12 cellular contexts compared by ENCODE assay signal in the genomic region with DNA sequence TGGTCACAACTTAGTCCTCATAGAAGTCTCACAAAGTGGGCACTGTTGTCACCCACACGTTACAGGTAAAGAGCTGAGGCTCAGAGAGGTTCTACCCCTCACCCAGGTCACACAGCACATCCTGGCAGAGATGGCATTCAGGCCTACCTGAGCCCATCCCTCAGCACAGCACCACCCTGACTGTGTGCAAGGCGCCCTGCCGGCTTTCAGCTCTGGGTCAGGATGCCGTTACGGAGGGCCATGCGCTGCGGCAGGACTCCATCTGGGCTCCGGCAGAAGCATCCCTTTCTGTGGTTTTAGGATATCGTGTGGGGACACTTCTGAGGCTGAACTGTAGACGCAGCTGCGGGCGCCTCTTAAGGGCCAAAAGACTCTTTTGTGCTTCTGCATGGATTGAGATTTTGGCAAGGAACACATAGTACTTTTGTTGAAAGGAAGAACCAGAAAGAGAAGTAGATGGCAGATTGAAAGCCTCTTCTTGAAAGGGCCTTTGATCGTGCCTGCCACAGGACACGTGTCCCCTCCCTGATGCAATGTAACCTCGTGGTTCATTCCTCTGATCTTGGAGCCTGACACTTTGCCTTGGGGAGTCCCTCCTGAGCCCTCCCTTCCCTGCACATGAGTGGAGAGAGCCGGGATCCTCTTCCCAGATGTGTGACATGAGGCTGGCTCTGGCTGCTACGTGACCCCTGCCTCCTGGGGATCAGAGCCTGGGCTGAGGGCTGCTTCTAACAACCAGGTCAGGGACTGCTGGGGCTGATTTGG. TPM values are rescaled to one million over a fixed set of nuclear protein-coding genes. Genes with fewer than 3 reads are reported as not detected.
A peak's percentile ranks its signal among the peaks of the same experiment; 100 is the strongest.
DNase-seq lines count a peak whose midpoint lies in the region; ATAC-seq and TF ChIP-seq lines count a peak whose summit lies in the region.
"Had no signal": no experiment of that assay in that cellular context is flagged by ENCODE, and none has a peak within 500 bp of the region (broad histone marks: within the 10 kb centered on the region; RNA-seq: fewer than 3 reads in every experiment).

No MANE protein-coding gene starts in this region.

- no peaks in the 10 kb centered on the region for H3K27me3 ChIP-seq in aorta (ENCODE audit: control insufficient read depth in 1 of 2, insufficient read depth in 2 of 2, low read length in 1 of 2)
- H3K27me3 ChIP-seq: upper lobe of left lung had no signal

- POLR2A ChIA-PET in HEK293 (lab: Yijun Ruan, JAX), result no interaction called here

- intact Hi-C loops in posterior vena cava (cut with DNase I) (no loop called here), aorta (cut with DNase I) (no loop called here)

- ATAC-seq in HG03378 (IDR thresholded peaks at IDR 0.05; ENCODE audit: unreplicated experiment) (no peak), aorta (ENCODE audit: low FRiP score) (no peak)
- ATAC-seq: psoas muscle had no signal

- H3K4me3 ChIP-seq in HEK293 (ENCODE audit: low read depth, low read length) (no peak overlapping the region), aorta (ENCODE audit: low read length in 2 of 2) (no peak overlapping the region)
- H3K4me3 ChIP-seq: psoas muscle, SK-N-MC, upper lobe of left lung had no signal

- H3K4me3 Mint-ChIP-seq in activated naive CD8-positive, alpha-beta T cell treated with anti-CD3 and anti-CD28 coated beads for 36 hours, result peak overlapping the region; percentile 36

- H3K9me3 ChIP-seq in HEK293 (ENCODE audit: control insufficient read depth, insufficient read depth, low read depth, low read length) (no peaks in the 10 kb centered on the region), aorta (ENCODE audit: control insufficient read depth, low read length) (no peaks in the 10 kb centered on the region)
- H3K9me3 ChIP-seq: psoas muscle, upper lobe of left lung had no signal

- H3K36me3 ChIP-seq in HEK293 (ENCODE audit: control insufficient read depth in 2 of 2, insufficient read depth in 1 of 2, low read length in 2 of 2), result peaks cover 0 to 21% of the 10 kb centered on the region in 2 experiments; a peak in 2 of 3 replicates
- H3K36me3 ChIP-seq in aorta (ENCODE audit: control insufficient read depth in 1 of 2, insufficient read depth in 2 of 2, low read length in 1 of 2), result peaks cover 0 to 8% of the 10 kb centered on the region in 2 donors

- H3K27ac ChIP-seq in HEK293 (ENCODE audit: extremely low read depth, low read depth, low read length) (no peak overlapping the region), aorta (ENCODE audit: low read depth in 1 of 2, low read length in 2 of 2) (no peak overlapping the region)
- H3K27ac ChIP-seq: psoas muscle, SK-N-MC had no signal

- H3K36me3 Mint-ChIP-seq in activated naive CD8-positive, alpha-beta T cell treated with anti-CD3 and anti-CD28 coated beads for 36 hours, result peaks cover 42% of the 10 kb centered on the region

- H3K4me1 ChIP-seq in HEK293 (ENCODE audit: control insufficient read depth, insufficient read depth, low read length) (no peaks in the 10 kb centered on the region), aorta (ENCODE audit: control insufficient read depth in 1 of 2, insufficient read depth in 2 of 2, low read length in 2 of 2) (no peaks in the 10 kb centered on the region)
- H3K4me1 ChIP-seq: psoas muscle, upper lobe of left lung had no signal

- DNase-seq in activated CD4-positive, alpha-beta T cell treated with anti-CD3 and anti-CD28 coated beads for 4 hours, result peak; percentile 56 to 57
- DNase-seq in activated naive CD8-positive, alpha-beta T cell treated with anti-CD3 and anti-CD28 coated beads for 36 hours, result peak; percentile 54
- peak; percentile 67 for DNase-seq in posterior vena cava (ENCODE audit: low spot score)
- DNase-seq in aorta, result no peak
- DNase-seq in NCI-H2196 treated with DMSO at 0.1 percent for 48 hours (lab: John Stamatoyannopoulos, UW; ENCODE audit: unreplicated experiment), result no peak
- no peak for DNase-seq in NCI-H510A (lab: John Stamatoyannopoulos, UW)
- DNase-seq: NCI-H526 had no signal

- H3K9me3 Mint-ChIP-seq in activated naive CD8-positive, alpha-beta T cell treated with anti-CD3 and anti-CD28 coated beads for 36 hours, result no peaks in the 10 kb centered on the region

- no peaks in the 10 kb centered on the region for H3K27me3 Mint-ChIP-seq in activated naive CD8-positive, alpha-beta T cell treated with anti-CD3 and anti-CD28 coated beads for 36 hours

- peak overlapping the region; percentile 92 for H3K27ac Mint-ChIP-seq in activated naive CD8-positive, alpha-beta T cell treated with anti-CD3 and anti-CD28 coated beads for 36 hours

- H3K4me1 Mint-ChIP-seq in activated naive CD8-positive, alpha-beta T cell treated with anti-CD3 and anti-CD28 coated beads for 36 hours, result peaks cover 67% of the 10 kb centered on the region

- no peak for TF ChIP-seq CTCF in HEK293 (tag by site-specific recombination; IDR thresholded peaks at IDR 0.05)

- CTCF ChIA-PET in HEK293 (lab: Yijun Ruan, JAX), result interaction anchor here (0.6 kb wide), 1 partner anchor 58 kb away, joined by 4 read pairs; no protein-coding TSS in a partner anchor

- 74 to 76% methylated on average over 17 of the region's 17 CpGs for WGBS in aorta, 2 donors

TF ChIP-seq in HEK293, 187 proteins besides CTCF, POLR2A, EP300 and RAD21:
- TF ChIP-seq, protein P1, sequence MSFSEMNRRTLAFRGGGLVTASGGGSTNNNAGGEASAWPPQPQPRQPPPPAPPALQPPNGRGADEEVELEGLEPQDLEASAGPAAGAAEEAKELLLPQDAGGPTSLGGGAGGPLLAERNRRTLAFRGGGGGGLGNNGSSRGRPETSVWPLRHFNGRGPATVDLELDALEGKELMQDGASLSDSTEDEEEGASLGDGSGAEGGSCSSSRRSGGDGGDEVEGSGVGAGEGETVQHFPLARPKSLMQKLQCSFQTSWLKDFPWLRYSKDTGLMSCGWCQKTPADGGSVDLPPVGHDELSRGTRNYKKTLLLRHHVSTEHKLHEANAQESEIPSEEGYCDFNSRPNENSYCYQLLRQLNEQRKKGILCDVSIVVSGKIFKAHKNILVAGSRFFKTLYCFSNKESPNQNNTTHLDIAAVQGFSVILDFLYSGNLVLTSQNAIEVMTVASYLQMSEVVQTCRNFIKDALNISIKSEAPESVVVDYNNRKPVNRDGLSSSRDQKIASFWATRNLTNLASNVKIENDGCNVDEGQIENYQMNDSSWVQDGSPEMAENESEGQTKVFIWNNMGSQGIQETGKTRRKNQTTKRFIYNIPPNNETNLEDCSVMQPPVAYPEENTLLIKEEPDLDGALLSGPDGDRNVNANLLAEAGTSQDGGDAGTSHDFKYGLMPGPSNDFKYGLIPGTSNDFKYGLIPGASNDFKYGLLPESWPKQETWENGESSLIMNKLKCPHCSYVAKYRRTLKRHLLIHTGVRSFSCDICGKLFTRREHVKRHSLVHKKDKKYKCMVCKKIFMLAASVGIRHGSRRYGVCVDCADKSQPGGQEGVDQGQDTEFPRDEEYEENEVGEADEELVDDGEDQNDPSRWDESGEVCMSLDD (tag by site-specific recombination; IDR thresholded peaks at IDR 0.05), result no peak
- TF ChIP-seq ZNF768 (tag by site-specific recombination; IDR thresholded peaks at IDR 0.05) (0 out of 2 replicates have a peak, but pooled peaks have one; percentile 24), TRIM28 (IDR thresholded peaks at IDR 0.05; ENCODE audit: borderline replicate concordance, low read length) (no peak), ZNF623 (tag by site-specific recombination; IDR thresholded peaks at IDR 0.05) (peak; percentile 38)

RNA-seq across cellular contexts. Expression of a gene that starts 31.3 kb away (rescaled TPM):
- 10 to 100 TPM; 51.1 to 55.4 TPM for total RNA-seq in activated naive CD8-positive, alpha-beta T cell treated with anti-CD3 and anti-CD28 coated beads for 36 hours
- total RNA-seq in posterior vena cava (10 to 100 TPM; 25.8 to 26.0 TPM), aorta (10 to 100 TPM; 36.4 to 54.2 TPM)
- polyA plus RNA-seq in aorta, result 100 to 1,000 TPM in 1 of 2 donors, 10 to 100 TPM in 1; 15.9 to 108 TPM

RNA-seq across cellular contexts. Expression of a gene that starts 31.5 kb away (rescaled TPM):
- 10 to 100 TPM; 66.3 to 68.2 TPM for total RNA-seq in activated naive CD8-positive, alpha-beta T cell treated with anti-CD3 and anti-CD28 coated beads for 36 hours
- total RNA-seq in posterior vena cava (10 to 100 TPM; 31.3 to 40.0 TPM), aorta (10 to 100 TPM; 33.8 to 38.1 TPM)
- polyA plus RNA-seq in aorta, result 10 to 100 TPM; 67.5 to 93.0 TPM

RNA-seq across cellular contexts. Expression of a gene that starts 42.6 kb away (rescaled TPM):
- total RNA-seq in activated naive CD8-positive, alpha-beta T cell treated with anti-CD3 and anti-CD28 coated beads for 36 hours, result 10 to 100 TPM; 42.6 to 42.8 TPM
- total RNA-seq in posterior vena cava (10 to 100 TPM; 24.0 to 26.1 TPM), aorta (10 to 100 TPM; 27.1 to 29.0 TPM)
- 10 to 100 TPM; 25.2 to 25.7 TPM for polyA plus RNA-seq in aorta

Comparison
In these comparisons a context has a peak if more than half of its experiments do, and no peak if none do; other contexts are left out.
1. DNase-seq: peak in activated CD4-positive, alpha-beta T cell treated with anti-CD3 and anti-CD28 coated beads for 4 hours (2 of 2), activated naive CD8-positive, alpha-beta T cell treated with anti-CD3 and anti-CD28 coated beads for 36 hours (single experiment) and posterior vena cava (single experiment); none in aorta (0 of 2), NCI-H2196 treated with DMSO at 0.1 percent for 48 hours (single experiment) and NCI-H510A (single experiment).